8 cellular contexts compared by ENCODE assay signal in the genomic region with DNA sequence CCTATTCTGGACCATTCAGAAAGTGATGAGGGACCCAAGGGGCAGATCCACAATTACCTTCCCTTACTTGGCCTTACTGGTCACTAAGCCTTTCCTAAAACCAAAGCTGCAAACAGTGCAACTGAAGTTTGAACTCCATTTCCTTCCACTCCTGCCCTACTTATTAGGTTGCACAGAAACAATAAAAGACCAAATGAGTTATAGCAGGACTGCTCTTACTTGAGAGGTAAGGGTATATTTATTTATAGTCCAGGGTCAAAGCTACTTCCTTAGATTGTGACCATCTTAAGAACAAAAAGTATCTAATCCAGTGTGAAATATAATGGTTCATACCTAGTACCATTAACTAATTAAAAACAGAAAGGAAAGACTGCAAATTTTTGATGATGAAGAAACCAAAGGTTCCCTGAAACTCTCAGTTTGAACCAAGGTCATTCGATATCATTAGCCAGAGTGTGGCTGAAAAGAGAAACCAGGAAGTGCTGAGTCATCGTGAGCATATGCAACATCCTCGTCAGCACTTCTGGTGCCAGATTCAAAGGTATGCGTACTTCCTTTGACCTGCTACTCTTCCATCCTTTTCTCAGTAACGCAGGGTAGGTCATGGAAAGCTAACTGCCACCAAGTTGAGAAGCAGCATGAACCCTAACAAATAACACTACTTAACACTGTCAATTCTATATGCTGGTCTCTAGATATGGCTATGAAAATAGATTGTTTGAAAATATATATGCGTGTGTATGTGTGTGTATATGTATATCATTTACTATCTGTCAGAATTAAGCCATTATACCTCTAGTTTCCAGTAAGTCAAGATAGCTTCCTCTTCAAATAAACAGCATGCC. TPM values are rescaled to one million over a fixed set of nuclear protein-coding genes. Genes with fewer than 3 reads are reported as not detected.
DNase-seq lines count a peak whose midpoint lies in the region; ATAC-seq and TF ChIP-seq lines count a peak whose summit lies in the region.

No MANE protein-coding gene starts in this region.

- no peaks in the 10 kb centered on the region for H3K9me3 Mint-ChIP-seq in activated CD4-positive, alpha-beta memory T cell treated with anti-CD3 and anti-CD28 coated beads for 36 hours
- no peaks in the 10 kb centered on the region for H3K9me3 Mint-ChIP-seq in natural killer cell

- CTCF ChIA-PET in activated CD4-positive, alpha-beta memory T cell treated with anti-CD3 and anti-CD28 coated beads for 36 hours (lab: Charles Lee) = interaction anchor here (1.1 to 1.9 kb wide), 3 partner anchors 23 to 176 kb away, joined by 3 to 7 read pairs (median 3); no protein-coding TSS in a partner anchor

- no peaks in the 10 kb centered on the region for H3K27me3 ChIP-seq in esophagus squamous epithelium

- 8 to 20% methylated on average over 6 of the region's 6 CpGs for WGBS in esophagus squamous epithelium, 2 donors

- H3K36me3 ChIP-seq in esophagus squamous epithelium = no peaks in the 10 kb centered on the region

- ATAC-seq in GM18520 (IDR thresholded peaks at IDR 0.05; ENCODE audit: unreplicated experiment) = peak; percentile 61
- ATAC-seq in HG02973 (IDR thresholded peaks at IDR 0.05; ENCODE audit: unreplicated experiment) = peak; percentile 75
- ATAC-seq in natural killer cell = peak; percentile 88 to 94 (median 94)

- H3K27me3 Mint-ChIP-seq in activated CD4-positive, alpha-beta memory T cell treated with anti-CD3 and anti-CD28 coated beads for 36 hours = no peaks in the 10 kb centered on the region
- no peaks in the 10 kb centered on the region for H3K27me3 Mint-ChIP-seq in natural killer cell (ENCODE audit: low read depth in 2 of 2)

- no peak for TF ChIP-seq POLR2A in esophagus squamous epithelium (IDR thresholded peaks at IDR 0.05)

- H3K4me1 Mint-ChIP-seq in activated CD4-positive, alpha-beta memory T cell treated with anti-CD3 and anti-CD28 coated beads for 36 hours (ENCODE audit: low read depth) = peaks cover 73% of the 10 kb centered on the region
- peaks cover 29 to 32% of the 10 kb centered on the region in 2 donors for H3K4me1 Mint-ChIP-seq in natural killer cell

- POLR2A ChIA-PET in activated CD4-positive, alpha-beta memory T cell treated with anti-CD3 and anti-CD28 coated beads for 36 hours (lab: Charles Lee) = interaction anchor here (0.9 to 2.7 kb wide), 8 partner anchors 14 to 178 kb away, joined by 3 to 22 read pairs (median 4); partner anchors contain the start of gene CDK6

- peaks cover 14 to 59% (median 14%) of the 10 kb centered on the region in 3 donors for H3K4me1 ChIP-seq in esophagus squamous epithelium

- peaks cover 23% of the 10 kb centered on the region for H3K36me3 Mint-ChIP-seq in activated CD4-positive, alpha-beta memory T cell treated with anti-CD3 and anti-CD28 coated beads for 36 hours
- no peaks in the 10 kb centered on the region for H3K36me3 Mint-ChIP-seq in natural killer cell

- intact Hi-C loops in activated CD4-positive, alpha-beta memory T cell treated with anti-CD3 and anti-CD28 coated beads for 36 hours (cut with micrococcal nuclease) = loop anchor here (1.0 kb wide), 2 partner anchors 40 to 101 kb away; no protein-coding TSS in a partner anchor
- intact Hi-C loops in esophagus squamous epithelium (cut with DNase I) (no loop called here), natural killer cell (cut with micrococcal nuclease) (no loop called here)

- H3K4me3 Mint-ChIP-seq in activated CD4-positive, alpha-beta memory T cell treated with anti-CD3 and anti-CD28 coated beads for 36 hours = peak overlapping the region; percentile 39
- H3K4me3 Mint-ChIP-seq in natural killer cell = peak overlapping the region; percentile 77

- H3K4me3 ChIP-seq in AG10803 (ENCODE audit: low read length) (no peak overlapping the region), esophagus squamous epithelium (peak overlapping the region in 1 of 4 donors; percentile 28)

- H3K9me3 ChIP-seq in esophagus squamous epithelium = no peaks in the 10 kb centered on the region

- peak overlapping the region; percentile 56 to 79 (median 74) for H3K27ac ChIP-seq in esophagus squamous epithelium

- DNase-seq in AG10803 (ENCODE audit: low read depth) = peak; percentile 94
- peak; percentile 44 for DNase-seq in NCI-H2196 treated with DMSO at 0.1 percent for 48 hours (lab: John Stamatoyannopoulos, UW; ENCODE audit: unreplicated experiment)
- peak; percentile 83 for DNase-seq in activated CD4-positive, alpha-beta memory T cell treated with anti-CD3 and anti-CD28 coated beads for 36 hours
- peak; percentile 31 for DNase-seq in esophagus squamous epithelium (lab: John Stamatoyannopoulos, UW)
- peak; percentile 22 for DNase-seq in natural killer cell
- DNase-seq in T1000 (lab: John Stamatoyannopoulos, UW) = no peak

- peak overlapping the region; percentile 89 for H3K27ac Mint-ChIP-seq in activated CD4-positive, alpha-beta memory T cell treated with anti-CD3 and anti-CD28 coated beads for 36 hours
- H3K27ac Mint-ChIP-seq in natural killer cell = peak overlapping the region; percentile 83 to 88

- TF ChIP-seq CTCF in AG10803 (conservative IDR thresholded peaks at IDR 0.05; ENCODE audit: low read length) (no peak), esophagus squamous epithelium (IDR thresholded peaks at IDR 0.05) (no peak), natural killer cell (IDR thresholded peaks at IDR 0.05) (no peak)

RNA-seq across cellular contexts. Expression of gene CDK6, which starts 26.8 kb away (rescaled TPM):
- 100 to 1,000 TPM; 131 to 132 TPM for total RNA-seq in activated CD4-positive, alpha-beta memory T cell treated with anti-CD3 and anti-CD28 coated beads for 36 hours
- total RNA-seq in esophagus squamous epithelium (10 to 100 TPM; 15.6 to 59.2 (median 32.4) TPM), natural killer cell (10 to 100 TPM; 41.1 to 46.3 (median 45.1) TPM)
